ENCODE assay signal across 22 cellular contexts in the genomic region with DNA sequence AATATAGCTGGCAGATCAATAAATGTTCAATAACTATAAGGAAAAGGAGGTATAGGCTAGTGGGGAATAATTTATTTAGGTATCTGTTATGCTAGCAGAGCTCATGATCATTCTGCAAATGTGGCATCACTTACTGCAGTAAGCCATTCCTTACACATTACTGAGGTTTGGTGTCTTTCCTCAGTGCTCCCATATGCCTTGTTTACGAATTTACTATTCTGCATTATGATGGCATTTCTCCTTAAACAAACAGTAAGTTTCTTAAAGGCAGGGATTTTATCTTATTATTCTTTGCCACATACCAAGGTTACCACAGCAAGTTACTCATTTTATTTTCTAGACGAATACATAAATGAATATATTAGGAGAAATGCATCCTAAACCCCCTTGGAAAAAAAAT.
"Had no signal": no experiment of that assay in that cellular context is flagged by ENCODE, and none has a peak within 500 bp of the region (broad histone marks: within the 10 kb centered on the region; RNA-seq: fewer than 3 reads in every experiment).

No MANE protein-coding gene starts in this region.

- H3K27ac Mint-ChIP-seq: activated naive CD8-positive, alpha-beta T cell treated with anti-CD3 and anti-CD28 coated beads, Interleukin-2, amount 10 ng/mL, durations not matched to agents 7 days and 5 days; natural killer cell; T-helper 2 cell treated with Interferon-gamma antibody and Interleukin-4, amounts not matched to agents 5 μg/mL and 100 μg/mL, for 36 hours had no signal

- H3K4me3 Mint-ChIP-seq: activated naive CD8-positive, alpha-beta T cell treated with anti-CD3 and anti-CD28 coated beads, Interleukin-2, amount 10 ng/mL, durations not matched to agents 7 days and 5 days; natural killer cell; T-helper 2 cell treated with Interferon-gamma antibody and Interleukin-4, amounts not matched to agents 5 μg/mL and 100 μg/mL, for 36 hours had no signal

- H3K9me3 Mint-ChIP-seq: activated naive CD8-positive, alpha-beta T cell treated with anti-CD3 and anti-CD28 coated beads, Interleukin-2, amount 10 ng/mL, durations not matched to agents 7 days and 5 days; T-helper 2 cell treated with Interferon-gamma antibody and Interleukin-4, amounts not matched to agents 5 μg/mL and 100 μg/mL, for 36 hours had no signal

- H3K27ac ChIP-seq: ascending aorta, epithelial cell of prostate, psoas muscle, right lobe of liver had no signal

- H3K9me3 ChIP-seq: ascending aorta, mucosa of descending colon, psoas muscle, right lobe of liver had no signal

- H3K27me3 Mint-ChIP-seq: activated naive CD8-positive, alpha-beta T cell treated with anti-CD3 and anti-CD28 coated beads, Interleukin-2, amount 10 ng/mL, durations not matched to agents 7 days and 5 days had no signal

- DNase-seq: activated CD4-positive, alpha-beta T cell treated with anti-CD3 and anti-CD28 coated beads, Interleukin-2, amount 50 U/mL, for 48 hours; activated gamma-delta T cell; activated naive CD8-positive, alpha-beta T cell treated with anti-CD3 and anti-CD28 coated beads, Interleukin-2, amount 10 ng/mL, durations not matched to agents 7 days and 5 days; activated T-cell treated with anti-CD3 and anti-CD28 coated beads, Interleukin-2, amount 50 U/mL, for 48 hours; cortex of kidney; effector memory CD4-positive, alpha-beta T cell; foreskin melanocyte; head of caudate nucleus; mammary epithelial cell; mucosa of descending colon; natural killer cell; psoas muscle; right lobe of liver; stimulated activated CD4-positive, alpha-beta T cell treated with anti-CD3 and anti-CD28 coated beads, Interleukin-12 subunit alpha, Interleukin-12 subunit beta, amount 100 ng/mL, for 4 hours; stimulated activated naive CD4-positive, alpha-beta T cell; substantia nigra; SW 1271; trophoblast cell had no signal

- H3K27me3 ChIP-seq: ascending aorta, right lobe of liver had no signal

- H3K4me3 ChIP-seq: ascending aorta, mucosa of descending colon, psoas muscle, right lobe of liver had no signal

- ATAC-seq: activated CD4-positive, CD25-positive, alpha-beta regulatory T cell treated with anti-CD3 and anti-CD28 coated beads, Interleukin-2, amount 50 U/mL, for 24 hours; mucosa of descending colon; natural killer cell; psoas muscle; right lobe of liver had no signal

- H3K36me3 ChIP-seq: ascending aorta, right lobe of liver had no signal

- H3K4me1 Mint-ChIP-seq: activated naive CD8-positive, alpha-beta T cell treated with anti-CD3 and anti-CD28 coated beads, Interleukin-2, amount 10 ng/mL, durations not matched to agents 7 days and 5 days; natural killer cell had no signal

- H3K4me1 ChIP-seq: ascending aorta, psoas muscle, right lobe of liver had no signal

- H3K36me3 Mint-ChIP-seq: activated naive CD8-positive, alpha-beta T cell treated with anti-CD3 and anti-CD28 coated beads, Interleukin-2, amount 10 ng/mL, durations not matched to agents 7 days and 5 days; natural killer cell had no signal
